In genomic region chr10:71860243-71861029, GRCh38 we compare ENCODE assay signal across 8 cellular contexts. TPM values are rescaled to one million over a fixed set of nuclear protein-coding genes. Genes with fewer than 3 reads are reported as not detected.
DNase-seq lines count a peak whose midpoint lies in the region; ATAC-seq and TF ChIP-seq lines count a peak whose summit lies in the region.

No MANE protein-coding gene starts in this region.

- WGBS in lung, 2 donors: 62% methylated on average over 11 of the region's 11 CpGs

- no peak overlapping the region for H3K27ac Mint-ChIP-seq in effector memory CD8-positive, alpha-beta T cell

- peaks cover 0 to 6% of the 10 kb centered on the region in 2 donors for H3K27me3 Mint-ChIP-seq in effector memory CD8-positive, alpha-beta T cell

- H3K27me3 ChIP-seq in lung (ENCODE audit: control insufficient read depth, insufficient read depth): no peaks in the 10 kb centered on the region

- H3K27ac ChIP-seq in lung (ENCODE audit: low read depth in 1 of 2, low read length in 1 of 2): peak overlapping the region; percentile 91 to 96

- TF ChIP-seq CTCF in AG04449 (IDR thresholded peaks at IDR 0.05; ENCODE audit: insufficient read depth, low read length, missing control alignments) (no peak), lung (IDR thresholded peaks at IDR 0.05; ENCODE audit: control extremely low read depth, extremely low read depth) (no peak)

- POLR2A ChIA-PET in AG04449 (lab: Yijun Ruan, JAX): interaction anchor here (0.6 to 2.2 kb wide), 5 partner anchors 10 to 62 kb away, joined by 3 to 25 read pairs (median 7); partner anchors contain the start of gene PSAP

- DNase-seq in AG04449 (ENCODE audit: low read depth, low spot score) (peak; percentile 100), MV-4-11 (lab: John Stamatoyannopoulos, UW) (peak; percentile 97), T1000 (lab: John Stamatoyannopoulos, UW) (peak; percentile 95), lung (ENCODE audit: low spot score) (peak; percentile 85)
- DNase-seq in effector memory CD8-positive, alpha-beta T cell: no peak
- peak; percentile 52 for DNase-seq in stimulated activated naive CD8-positive, alpha-beta T cell treated with anti-CD3 and anti-CD28 coated beads, Interleukin-15, Interleukin-2, amounts not matched to agents 100 U/mL and 50 U/mL, for 24 hours

- H3K36me3 Mint-ChIP-seq in effector memory CD8-positive, alpha-beta T cell (ENCODE audit: insufficient read depth): no peaks in the 10 kb centered on the region

- no peak overlapping the region for H3K4me3 Mint-ChIP-seq in effector memory CD8-positive, alpha-beta T cell

- CTCF ChIA-PET in AG04449 (lab: Yijun Ruan, JAX): interaction anchor here (0.6 to 1.8 kb wide), 7 partner anchors 9 to 88 kb away, joined by 3 to 6 read pairs (median 4); partner anchors contain the start of genes PSAP and VSIR

- H3K9me3 ChIP-seq in lung (ENCODE audit: control insufficient read depth in 2 of 2, insufficient read depth in 1 of 2, low read length in 1 of 2): no peaks in the 10 kb centered on the region

- H3K4me1 Mint-ChIP-seq in effector memory CD8-positive, alpha-beta T cell (ENCODE audit: low read depth in 2 of 2): peaks cover 0 to 1% of the 10 kb centered on the region in 2 donors

- no peaks in the 10 kb centered on the region for H3K9me3 Mint-ChIP-seq in effector memory CD8-positive, alpha-beta T cell

- peak; percentile 78 for ATAC-seq in GM18868 (IDR thresholded peaks at IDR 0.05; ENCODE audit: unreplicated experiment)
- peak; percentile 14 for ATAC-seq in effector memory CD8-positive, alpha-beta T cell (replicated peaks)
- ATAC-seq in lung (ENCODE audit: insufficient read depth, low FRiP score): peak; percentile 87
- ATAC-seq in stimulated activated naive CD8-positive, alpha-beta T cell treated with anti-CD3 and anti-CD28 coated beads, Interleukin-15, Interleukin-2, amounts not matched to agents 100 U/mL and 50 U/mL, for 24 hours: peak; percentile 74
- ATAC-seq in HG03565 (IDR thresholded peaks at IDR 0.05; ENCODE audit: unreplicated experiment): no peak

- H3K4me3 ChIP-seq in AG04449 (ENCODE audit: low read depth, low read length): no peak overlapping the region
- H3K4me3 ChIP-seq in lung: no peak overlapping the region

- H3K4me1 ChIP-seq in lung (ENCODE audit: control insufficient read depth in 2 of 2, insufficient read depth in 2 of 2, low read length in 2 of 2): peaks cover 5 to 6% of the 10 kb centered on the region in 2 donors

- H3K36me3 ChIP-seq in lung (ENCODE audit: control insufficient read depth in 2 of 2, insufficient read depth in 2 of 2, low read length in 2 of 2): no peaks in the 10 kb centered on the region

RNA-seq across cellular contexts. Expression of gene PSAP, which starts 9.4 kb away (rescaled TPM):
- total RNA-seq in lung: 1,000 to 10,000 TPM in 1 of 2 donors, 100 to 1,000 TPM in 1; 697 to 1,496 TPM
- polyA plus RNA-seq in lung: 1,000 to 10,000 TPM in 1 of 2 donors, 100 to 1,000 TPM in 1; 496 to 1,828 TPM

Comparison
In these comparisons a context has a peak if more than half of its experiments do, and no peak if none do; other contexts are left out.
1. DNase-seq: peak in AG04449 (single experiment), MV-4-11 (single experiment), T1000 (single experiment), lung (single experiment) and stimulated activated naive CD8-positive, alpha-beta T cell treated with anti-CD3 and anti-CD28 coated beads, Interleukin-15, Interleukin-2, amounts not matched to agents 100 U/mL and 50 U/mL, for 24 hours (single experiment); none in effector memory CD8-positive, alpha-beta T cell (0 of 3).